In genomic region chr5:171258737-171259405, GRCh38 we compare ENCODE assay signal across 1 cellular context.
TF ChIP-seq lines count a peak whose summit lies in the region.

No MANE protein-coding gene starts in this region.

TF ChIP-seq in SK-N-SH, 30 proteins besides CTCF, POLR2A, EP300 and RAD21 (continued from another document):
- TF ChIP-seq, protein P1, sequence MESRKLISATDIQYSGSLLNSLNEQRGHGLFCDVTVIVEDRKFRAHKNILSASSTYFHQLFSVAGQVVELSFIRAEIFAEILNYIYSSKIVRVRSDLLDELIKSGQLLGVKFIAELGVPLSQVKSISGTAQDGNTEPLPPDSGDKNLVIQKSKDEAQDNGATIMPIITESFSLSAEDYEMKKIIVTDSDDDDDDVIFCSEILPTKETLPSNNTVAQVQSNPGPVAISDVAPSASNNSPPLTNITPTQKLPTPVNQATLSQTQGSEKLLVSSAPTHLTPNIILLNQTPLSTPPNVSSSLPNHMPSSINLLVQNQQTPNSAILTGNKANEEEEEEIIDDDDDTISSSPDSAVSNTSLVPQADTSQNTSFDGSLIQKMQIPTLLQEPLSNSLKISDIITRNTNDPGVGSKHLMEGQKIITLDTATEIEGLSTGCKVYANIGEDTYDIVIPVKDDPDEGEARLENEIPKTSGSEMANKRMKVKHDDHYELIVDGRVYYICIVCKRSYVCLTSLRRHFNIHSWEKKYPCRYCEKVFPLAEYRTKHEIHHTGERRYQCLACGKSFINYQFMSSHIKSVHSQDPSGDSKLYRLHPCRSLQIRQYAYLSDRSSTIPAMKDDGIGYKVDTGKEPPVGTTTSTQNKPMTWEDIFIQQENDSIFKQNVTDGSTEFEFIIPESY (IDR thresholded peaks at IDR 0.05; ENCODE audit: borderline replicate concordance, low read depth): no peak
- peak; percentile 96 for TF ChIP-seq TCF12 (IDR thresholded peaks at IDR 0.05)
- TF ChIP-seq RFX5 (IDR thresholded peaks at IDR 0.05; ENCODE audit: low read length): no peak
- TF ChIP-seq RXRA (IDR thresholded peaks at IDR 0.05; ENCODE audit: borderline replicate concordance, low read depth): no peak
- TF ChIP-seq, protein P2, sequence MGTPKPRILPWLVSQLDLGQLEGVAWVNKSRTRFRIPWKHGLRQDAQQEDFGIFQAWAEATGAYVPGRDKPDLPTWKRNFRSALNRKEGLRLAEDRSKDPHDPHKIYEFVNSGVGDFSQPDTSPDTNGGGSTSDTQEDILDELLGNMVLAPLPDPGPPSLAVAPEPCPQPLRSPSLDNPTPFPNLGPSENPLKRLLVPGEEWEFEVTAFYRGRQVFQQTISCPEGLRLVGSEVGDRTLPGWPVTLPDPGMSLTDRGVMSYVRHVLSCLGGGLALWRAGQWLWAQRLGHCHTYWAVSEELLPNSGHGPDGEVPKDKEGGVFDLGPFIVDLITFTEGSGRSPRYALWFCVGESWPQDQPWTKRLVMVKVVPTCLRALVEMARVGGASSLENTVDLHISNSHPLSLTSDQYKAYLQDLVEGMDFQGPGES (IDR thresholded peaks at IDR 0.05; ENCODE audit: low read depth, low read length): no peak
